ENCODE assay signal across 8 cellular contexts in genomic region chr12:123670882-123671728, GRCh38. TPM values are rescaled to one million over a fixed set of nuclear protein-coding genes. Genes with fewer than 3 reads are reported as not detected.
A peak's percentile ranks its signal among the peaks of the same experiment; 100 is the strongest.
DNase-seq lines count a peak whose midpoint lies in the region; ATAC-seq lines count a peak whose summit lies in the region.

Gene TCTN2 (plus strand): TSS chr12:123671113. CDS start chr12:123671241, 128 bp downstream.

- H3K9ac ChIP-seq in BLaER1: peak within 1 kb of the TSS; percentile 69

- ATAC-seq in GM19351 (IDR thresholded peaks at IDR 0.05; ENCODE audit: unreplicated experiment): peak; percentile 100
- peak; percentile 89 for ATAC-seq in HG03469 (IDR thresholded peaks at IDR 0.05; ENCODE audit: unreplicated experiment)
- peak; percentile 99 for ATAC-seq in left lobe of liver

- H3K4me1 ChIP-seq in BLaER1: peaks cover 13% of the 10 kb centered on the region

- H3K4me3 ChIP-seq in BLaER1: peak within 1 kb of the TSS; percentile 85

- peak within 1 kb of the TSS; percentile 100 for H3K4me2 ChIP-seq in BLaER1

- H4K20me1 ChIP-seq in BLaER1: no peaks in the 10 kb centered on the region

- H3K27ac ChIP-seq in BLaER1: no peak within 1 kb of the TSS

- no peaks in the 10 kb centered on the region for H3K9me3 ChIP-seq in BLaER1

- H3K27me3 ChIP-seq in BLaER1: no peaks in the 10 kb centered on the region

- peaks cover 12% of the 10 kb centered on the region; the same call in 1 of the 2 replicates for H3K36me3 ChIP-seq in BLaER1

- peak; percentile 70 to 96 for DNase-seq in NCI-H526 (lab: John Stamatoyannopoulos, UW)
- peak; percentile 97 for DNase-seq in activated CD4-positive, alpha-beta T cell treated with anti-CD3 and anti-CD28 coated beads for 48 hours
- peak; percentile 90 for DNase-seq in dedifferentiated amniotic fluid mesenchymal stem cell (ENCODE audit: extremely low spot score)
- peak; percentile 90 for DNase-seq in left lobe of liver (ENCODE audit: low spot score)
- DNase-seq in stimulated activated CD4-positive, alpha-beta T cell treated with anti-CD3 and anti-CD28 coated beads, Interleukin-1b, Interleukin-23, amount 100 ng/mL, for 48 hours: peak; percentile 95

RNA-seq across cellular contexts. Expression of gene TCTN2, which starts in this region (rescaled TPM):
- total RNA-seq in left lobe of liver: 1.5 TPM
